ENCODE assay signal across 23 cellular contexts in genomic region chr1:6409053-6409452, GRCh38. TPM values are rescaled to one million over a fixed set of nuclear protein-coding genes. Genes with fewer than 3 reads are reported as not detected.
A peak's percentile ranks its signal among the peaks of the same experiment; 100 is the strongest.
DNase-seq lines count a peak whose midpoint lies in the region; ATAC-seq and TF ChIP-seq lines count a peak whose summit lies in the region.
"Had no signal": no experiment of that assay in that cellular context is flagged by ENCODE, and none has a peak within 500 bp of the region (broad histone marks: within the 10 kb centered on the region; RNA-seq: fewer than 3 reads in every experiment).

No MANE protein-coding gene starts in this region.

- H3K79me2 ChIP-seq in PC-3 (ENCODE audit: low read length) (no peaks in the 10 kb centered on the region), osteoblast (ENCODE audit: insufficient read depth, low read length) (no peaks in the 10 kb centered on the region)

- H3K9me2 ChIP-seq in PC-3 (replicated peaks; ENCODE audit: low read length): no peaks in the 10 kb centered on the region

- H3K4me3 ChIP-seq in PC-3 (ENCODE audit: low read length): no peak overlapping the region
- H3K4me3 ChIP-seq in epithelial cell of proximal tubule (ENCODE audit: low read depth, low read length): no peak overlapping the region
- no peak overlapping the region for H3K4me3 ChIP-seq in osteoblast (ENCODE audit: insufficient read depth, low read length)

- H4K20me1 ChIP-seq in PC-3 (ENCODE audit: low read length): no peaks in the 10 kb centered on the region
- H4K20me1 ChIP-seq in osteoblast (ENCODE audit: insufficient read depth, low read length): no peaks in the 10 kb centered on the region

- H3K36me3 ChIP-seq in PC-3 (ENCODE audit: low read depth, low read length) (no peaks in the 10 kb centered on the region), osteoblast (ENCODE audit: insufficient read depth, low read length) (no peaks in the 10 kb centered on the region)
- H3K36me3 ChIP-seq: BE2C had no signal

- intact Hi-C loops in Right ventricle myocardium inferior (cut with DNase I): no loop called here
- intact Hi-C loops in left cardiac atrium (cut with DNase I): loop anchor here in 1 of 2 donors (10.0 kb wide), 1 partner anchor 164 kb away; the partner anchor contains the start of gene HES3
- intact Hi-C loops in PC-3 (cut with micrococcal nuclease): loop anchor here (1.0 kb wide), 1 partner anchor 29 kb away; no protein-coding TSS in a partner anchor

- no peak overlapping the region for H3K27ac ChIP-seq in PC-3 (ENCODE audit: low read length)
- H3K27ac ChIP-seq in osteoblast (ENCODE audit: low read depth, low read length): no peak overlapping the region
- H3K27ac ChIP-seq: KMS-11 had no signal

- peaks cover 2% of the 10 kb centered on the region for H3F3A ChIP-seq in PC-3 (ENCODE audit: low read length, unreplicated experiment)

- CTCF ChIA-PET in PC-3 (lab: Charles Lee): interaction anchor here (0.6 to 1.0 kb wide), 3 partner anchors 21 to 61 kb away, joined by 3 to 5 read pairs (median 3); no protein-coding TSS in a partner anchor

- H3K27me3 ChIP-seq in PC-3 (ENCODE audit: low read length) (no peaks in the 10 kb centered on the region), osteoblast (ENCODE audit: insufficient read depth, low read length) (peaks cover 29% of the 10 kb centered on the region)
- H3K27me3 ChIP-seq: BE2C had no signal

- H3K4me2 ChIP-seq in PC-3 (ENCODE audit: low read length): no peak overlapping the region
- H3K4me2 ChIP-seq in osteoblast (ENCODE audit: insufficient read depth, low read length): no peak overlapping the region
- H3K4me2 ChIP-seq: KMS-11 had no signal

- POLR2A ChIA-PET in PC-3 (lab: Charles Lee; ENCODE audit: unreplicated experiment): no interaction called here

- TF ChIP-seq CTCF in PC-3 (conservative IDR thresholded peaks at IDR 0.05; ENCODE audit: low read depth, low read length): peak; percentile 43; the same call in 1 of the 2 replicates
- peak; percentile 24 for TF ChIP-seq CTCF in epithelial cell of proximal tubule (conservative IDR thresholded peaks at IDR 0.05; ENCODE audit: low read depth, low read length)
- no peak for TF ChIP-seq CTCF in osteoblast (IDR thresholded peaks at IDR 0.05; ENCODE audit: extremely low read depth, low read depth, low read length)

- no peak overlapping the region for H3K9ac ChIP-seq in PC-3 (ENCODE audit: low read length)
- H3K9ac ChIP-seq: KMS-11 had no signal

- BruUV-seq in PC-3 (replicated peaks; lab: Mats Ljungman, UMichigan): no TSS peak

- H3K4me1 ChIP-seq in PC-3 (ENCODE audit: insufficient read depth, low read length) (peaks cover 24% of the 10 kb centered on the region), osteoblast (ENCODE audit: insufficient read depth, low read length) (no peaks in the 10 kb centered on the region)
- H3K4me1 ChIP-seq: BE2C had no signal

- ATAC-seq in Right ventricle myocardium inferior (no peak), left cardiac atrium (no peak), PC-3 (no peak), HG02588 (IDR thresholded peaks at IDR 0.05; ENCODE audit: unreplicated experiment) (no peak), GM21390 (IDR thresholded peaks at IDR 0.05; ENCODE audit: unreplicated experiment) (no peak), GM18498 (IDR thresholded peaks at IDR 0.05; ENCODE audit: unreplicated experiment) (no peak)
- ATAC-seq: HepG2 had no signal

- DNase-seq in Right ventricle myocardium inferior (ENCODE audit: missing footprints) (peak; percentile 7), left cardiac atrium (no peak), PC-3 (no peak), epithelial cell of proximal tubule (ENCODE audit: low read depth) (no peak), osteoblast (ENCODE audit: insufficient read length, low spot score, missing footprints) (no peak)
- DNase-seq: BE2C; CD4-positive, CD25-positive, alpha-beta regulatory T cell; COR-L47; DMS 273 treated with DMSO at 0.1 percent for 48 hours; GDM1; NCI-H1105; NCI-H1694; NCI-H2081 treated with DMSO at 0.1 percent for 48 hours; NCI-H510A treated with DMSO at 0.1 percent for 48 hours; NCI-H82; Right ventricle myocardium superior had no signal

- H3K9me3 ChIP-seq in PC-3 (ENCODE audit: low read length): no peaks in the 10 kb centered on the region
- no peaks in the 10 kb centered on the region for H3K9me3 ChIP-seq in osteoblast (ENCODE audit: low read depth, low read length)
- H3K9me3 ChIP-seq: BE2C had no signal

- H2AFZ ChIP-seq in PC-3 (ENCODE audit: low read length) (no peak overlapping the region), osteoblast (ENCODE audit: low read length) (no peak overlapping the region)

RNA-seq across cellular contexts. Expression of gene HES2, which starts 10.7 kb away (rescaled TPM):
- not detected for total RNA-seq in Right ventricle myocardium inferior
- under 1 TPM in 1 of 2 donors, not detected in 1; 0.37 TPM for total RNA-seq in left cardiac atrium
- total RNA-seq in PC-3 (2014; rRNA removed): 41.0 and 42.9 TPM in 2 replicates
- total RNA-seq in epithelial cell of proximal tubule: 3.0 and 6.2 TPM in 2 replicates
- not detected in 2 replicates for total RNA-seq in osteoblast
- total RNA-seq: CD4-positive, CD25-positive, alpha-beta regulatory T cell; Daoy; Right ventricle myocardium superior had no signal

RNA-seq across cellular contexts. Expression of gene ACOT7, which starts 15.5 kb away (rescaled TPM):
- total RNA-seq in Right ventricle myocardium inferior (9.8 TPM), left cardiac atrium (10 to 100 TPM in 1 of 2 donors, 1 to 10 TPM in 1; 9.9 to 12.9 TPM), PC-3 (2014; rRNA removed) (164 and 165 TPM in 2 replicates), epithelial cell of proximal tubule (80.3 and 82.0 TPM in 2 replicates), osteoblast (9.1 and 10.9 TPM in 2 replicates)

RNA-seq across cellular contexts. Expression of gene ESPN, which starts 15.5 kb away (rescaled TPM):
- total RNA-seq in Right ventricle myocardium inferior (0.24 TPM), left cardiac atrium (under 1 TPM; 0.42 to 0.44 TPM), PC-3 (2014; rRNA removed) (11.1 and 14.1 TPM in 2 replicates), epithelial cell of proximal tubule (not detected in 2 replicates), osteoblast (not detected in 2 replicates)
- total RNA-seq: A172, Daoy had no signal

RNA-seq across cellular contexts. Expression of gene TNFRSF25, which starts 56.9 kb away (rescaled TPM):
- total RNA-seq in Right ventricle myocardium inferior: 11.4 TPM
- total RNA-seq in left cardiac atrium: 1 to 10 TPM; 5.5 to 5.9 TPM
- 42.5 and 60.1 TPM in 2 replicates for total RNA-seq in PC-3 (2014; rRNA removed)
- 9.6 and 30.4 TPM in 2 replicates for total RNA-seq in epithelial cell of proximal tubule
- total RNA-seq in osteoblast: 3.3 and 5.0 TPM in 2 replicates
